ENCODE assay signal across 19 cellular contexts in genomic region chr10:29876008-29876555, GRCh38.
DNase-seq lines count a peak whose midpoint lies in the region; ATAC-seq and TF ChIP-seq lines count a peak whose summit lies in the region.
"Had no signal": no experiment of that assay in that cellular context is flagged by ENCODE, and none has a peak within 500 bp of the region (broad histone marks: within the 10 kb centered on the region; RNA-seq: fewer than 3 reads in every experiment).

No MANE protein-coding gene starts in this region.

- intact Hi-C loops in Right ventricle myocardium inferior (cut with DNase I), result no loop called here
- intact Hi-C loops in cardiac septum (cut with DNase I), result no loop called here
- intact Hi-C loops in uterus (cut with DNase I; ENCODE audit: low total_unique reads), result no loop called here
- intact Hi-C loops in prostate gland (cut with DNase I), result no loop called here

- H3K23ac ChIP-seq in mesenchymal stem cell (ENCODE audit: low read length in 2 of 2), result no peak overlapping the region

- no peaks in the 10 kb centered on the region for H3K27me3 Mint-ChIP-seq in chondrocyte (ENCODE audit: low read depth)

- H3K4me1 ChIP-seq in mesenchymal stem cell (ENCODE audit: control insufficient read depth, insufficient read depth, low read depth, low read length) (no peaks in the 10 kb centered on the region), uterus (no peaks in the 10 kb centered on the region), prostate gland (replicated peaks) (no peaks in the 10 kb centered on the region)

- H2AK5ac ChIP-seq in mesenchymal stem cell (ENCODE audit: low read length, severe bottlenecking), result no peak overlapping the region

- H3K79me1 ChIP-seq in mesenchymal stem cell (replicated peaks; ENCODE audit: low read length, poor library complexity, severe bottlenecking), result no peaks in the 10 kb centered on the region

- no peaks in the 10 kb centered on the region for H3K9me3 Mint-ChIP-seq in chondrocyte (ENCODE audit: low read depth)
- H3K9me3 Mint-ChIP-seq: CD8-positive, alpha-beta memory T cell had no signal

- H3K18ac ChIP-seq in mesenchymal stem cell (ENCODE audit: low read depth in 1 of 2, low read length in 2 of 2), result peak overlapping the region in 1 of 2 experiments; percentile 29

- WGBS in mesenchymal stem cell, result 79% methylated on average over 10 of the region's 10 CpGs
- 78% methylated on average over 10 of the region's 10 CpGs for WGBS in prostate gland

- no peaks in the 10 kb centered on the region for H3K9me3 ChIP-seq in mesenchymal stem cell (ENCODE audit: control insufficient read depth, low read length)
- no peaks in the 10 kb centered on the region for H3K9me3 ChIP-seq in uterus
- no peaks in the 10 kb centered on the region for H3K9me3 ChIP-seq in prostate gland

- H3K27me3 ChIP-seq in mesenchymal stem cell (ENCODE audit: control insufficient read depth in 1 of 2, insufficient read depth in 1 of 2, low read length in 2 of 2) (peaks cover 0 to 77% of the 10 kb centered on the region in 2 experiments), uterus (no peaks in the 10 kb centered on the region), prostate gland (replicated peaks; ENCODE audit: insufficient read depth) (no peaks in the 10 kb centered on the region)

- H3K4me3 Mint-ChIP-seq in chondrocyte (ENCODE audit: unreplicated experiment), result no peak overlapping the region
- H3K4me3 Mint-ChIP-seq: CD8-positive, alpha-beta memory T cell had no signal

- no peak overlapping the region for H3K9ac ChIP-seq in mesenchymal stem cell (ENCODE audit: low read length)

- TF ChIP-seq POLR2A in uterus (IDR thresholded peaks at IDR 0.05) (no peak), prostate gland (IDR thresholded peaks at IDR 0.05) (no peak)

- H4K91ac ChIP-seq in mesenchymal stem cell (ENCODE audit: low read length), result peak overlapping the region; percentile 44

- H3K36me3 ChIP-seq in mesenchymal stem cell (ENCODE audit: control insufficient read depth in 1 of 2, insufficient read depth in 2 of 2, low read depth in 1 of 2, low read length in 2 of 2), result no peaks in the 10 kb centered on the region
- H3K36me3 ChIP-seq in uterus, result no peaks in the 10 kb centered on the region
- no peaks in the 10 kb centered on the region for H3K36me3 ChIP-seq in prostate gland

- H2BK12ac ChIP-seq in mesenchymal stem cell (ENCODE audit: low read length in 2 of 2), result peak overlapping the region; percentile 2 to 33

- CTCF ChIA-PET in RWPE1 (lab: Yijun Ruan, JAX), result no interaction called here

- no peak for TF ChIP-seq CTCF in chondrocyte (IDR thresholded peaks at IDR 0.05)
- no peak for TF ChIP-seq CTCF in uterus (IDR thresholded peaks at IDR 0.05)
- no peak for TF ChIP-seq CTCF in RWPE1 (conservative IDR thresholded peaks at IDR 0.05; ENCODE audit: low read depth)
- no peak for TF ChIP-seq CTCF in prostate gland (IDR thresholded peaks at IDR 0.05)

- no peak overlapping the region for H3K14ac ChIP-seq in mesenchymal stem cell (ENCODE audit: low read length in 2 of 2)

- no peak overlapping the region for H2BK5ac ChIP-seq in mesenchymal stem cell (ENCODE audit: low read depth, low read length, poor library complexity, severe bottlenecking)

- POLR2A ChIA-PET in RWPE1 (lab: Yijun Ruan, JAX; ENCODE audit: low non-redundant PET), result no interaction called here

- H2AFZ ChIP-seq in mesenchymal stem cell (ENCODE audit: low read depth, low read length), result no peak overlapping the region

- no peak overlapping the region for H4K8ac ChIP-seq in mesenchymal stem cell (ENCODE audit: low read length)

- H3K4ac ChIP-seq in mesenchymal stem cell (ENCODE audit: low read depth in 1 of 2, low read length in 2 of 2), result no peak overlapping the region

- peak overlapping the region; percentile 12 for H3K27ac Mint-ChIP-seq in chondrocyte (ENCODE audit: unreplicated experiment)

- H2BK15ac ChIP-seq in mesenchymal stem cell (ENCODE audit: low read depth, poor library complexity, severe bottlenecking), result no peak overlapping the region

- H2BK120ac ChIP-seq in mesenchymal stem cell (ENCODE audit: low read depth, low read length), result peak overlapping the region; percentile 83

- ATAC-seq in Right ventricle myocardium inferior (peak; percentile 19), GM18519 (IDR thresholded peaks at IDR 0.05; ENCODE audit: low FRiP score, unreplicated experiment) (no peak)
- ATAC-seq: GM12878, K562 had no signal

- H3K4me1 Mint-ChIP-seq in chondrocyte (ENCODE audit: low read depth), result peaks cover 44% of the 10 kb centered on the region
- H3K4me1 Mint-ChIP-seq: CD8-positive, alpha-beta memory T cell had no signal

- DNase-seq in Right ventricle myocardium inferior (ENCODE audit: missing footprints) (no peak), cardiac septum (ENCODE audit: low spot score) (no peak), chondrocyte (ENCODE audit: low spot score) (no peak), mesenchymal stem cell (no peak), uterus (peak in 1 of 2 donors; percentile 15), RWPE1 (ENCODE audit: low spot score) (no peak), prostate gland (ENCODE audit: low spot score) (no peak)
- DNase-seq: CD8-positive, alpha-beta memory T cell; GDM1; GOT3; MV-4-11; NCI-H1417; NCI-H2029; NCI-H2171; NCI-H774; SHP77 had no signal

- peaks cover 4% of the 10 kb centered on the region for H3K36me3 Mint-ChIP-seq in chondrocyte (ENCODE audit: low read depth)

- H3K27ac ChIP-seq in mesenchymal stem cell (ENCODE audit: low read length, poor library complexity, severe bottlenecking) (no peak overlapping the region), uterus (peak overlapping the region; percentile 70 to 71), RWPE1 (no peak overlapping the region), prostate gland (no peak overlapping the region)

- no peak overlapping the region for H3K4me2 ChIP-seq in mesenchymal stem cell (ENCODE audit: low read length, poor library complexity, severe bottlenecking)

- H3K4me3 ChIP-seq in mesenchymal stem cell (ENCODE audit: insufficient read depth in 1 of 2, low read depth in 1 of 2, low read length in 2 of 2) (no peak overlapping the region), uterus (no peak overlapping the region), prostate gland (no peak overlapping the region)
- H3K4me3 ChIP-seq: GM12878, K562 had no signal

Comparison
In these comparisons a context has a peak if more than half of its experiments do, and no peak if none do; other contexts are left out.
1. H3K27ac ChIP-seq: peak in uterus (2 of 2); none in mesenchymal stem cell (single experiment), RWPE1 (single experiment) and prostate gland (0 of 2).